21 cellular contexts compared by ENCODE assay signal in the genomic region with DNA sequence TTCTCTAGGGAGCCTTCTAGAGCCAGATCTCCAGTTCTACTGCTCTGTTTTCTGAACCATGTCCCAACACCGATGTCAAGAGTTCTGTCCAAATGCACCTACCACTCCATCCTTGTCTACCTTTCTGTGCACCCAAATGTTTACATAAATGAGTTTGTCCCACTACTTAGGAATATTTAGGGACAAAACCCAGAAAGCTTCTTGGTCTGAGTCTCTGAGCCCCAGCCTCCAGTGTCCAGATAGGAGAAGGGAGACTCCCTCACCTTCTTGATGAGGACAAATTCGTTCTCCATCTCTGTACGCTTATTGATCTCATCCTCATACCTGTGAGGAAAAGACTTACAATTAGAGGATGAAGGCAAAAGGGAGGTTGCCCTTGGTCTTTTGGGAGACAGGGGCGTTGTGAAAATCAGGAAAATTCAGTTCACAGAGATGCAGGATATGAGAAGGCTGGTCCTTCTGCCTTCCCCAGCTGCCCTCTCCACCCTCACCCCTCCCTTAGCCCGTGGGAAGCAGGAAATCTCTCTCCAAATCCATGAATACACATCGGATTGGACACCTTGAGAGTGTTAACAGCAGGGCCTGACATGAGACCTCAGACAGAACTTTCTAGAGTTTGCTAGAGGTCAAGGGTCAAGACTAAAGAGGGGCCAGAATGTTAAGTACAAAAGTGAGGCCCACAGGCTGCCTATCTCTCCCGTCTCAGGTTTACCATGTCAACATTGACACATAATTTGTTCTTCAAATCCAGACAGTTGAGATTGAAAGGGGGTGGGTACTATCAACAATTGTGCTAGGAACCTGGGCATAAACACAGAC. TPM values are rescaled to one million over a fixed set of nuclear protein-coding genes. Genes with fewer than 3 reads are reported as not detected.
DNase-seq lines count a peak whose midpoint lies in the region; ATAC-seq and TF ChIP-seq lines count a peak whose summit lies in the region.
"Had no signal": no experiment of that assay in that cellular context is flagged by ENCODE, and none has a peak within 500 bp of the region (broad histone marks: within the 10 kb centered on the region; RNA-seq: fewer than 3 reads in every experiment).

No MANE protein-coding gene starts in this region.

- no peaks in the 10 kb centered on the region for H4K20me1 ChIP-seq in H9 (ENCODE audit: control insufficient read depth, insufficient read depth, insufficient read length)
- peaks cover 57% of the 10 kb centered on the region for H4K20me1 ChIP-seq in PC-3 (ENCODE audit: low read length)

- H3K36me3 Mint-ChIP-seq in H9 (ENCODE audit: insufficient read depth in 1 of 3, low read depth in 3 of 3) = peaks cover 35 to 53% (median 53%) of the 10 kb centered on the region in 3 experiments
- H3K36me3 Mint-ChIP-seq in activated CD4-positive, alpha-beta T cell treated with anti-CD3 and anti-CD28 coated beads, Interleukin-2, amount 10 ng/mL, durations not matched to agents 7 days and 5 days (ENCODE audit: low read depth) = no peaks in the 10 kb centered on the region
- H3K36me3 Mint-ChIP-seq: naive thymus-derived CD4-positive, alpha-beta T cell had no signal

- no peak overlapping the region for H2AK5ac ChIP-seq in H9 (ENCODE audit: insufficient read length, low read length)

- intact Hi-C loops in PC-3 (cut with micrococcal nuclease) (no loop called here), esophagus muscularis mucosa (cut with DNase I) (loop anchor here (5.0 kb wide), 1 partner anchor 81 kb away; no protein-coding TSS in a partner anchor)

- no peak overlapping the region for H3K9ac ChIP-seq in H9 (ENCODE audit: extremely low read depth, insufficient read length, low read length)
- H3K9ac ChIP-seq in PC-3 (ENCODE audit: low read length) = no peak overlapping the region
- no peak overlapping the region for H3K9ac ChIP-seq in rectal smooth muscle tissue (ENCODE audit: low read length)
- H3K9ac ChIP-seq: parathyroid adenoma had no signal

- H2AFZ ChIP-seq in H9 (ENCODE audit: low read length) = no peak overlapping the region
- no peak overlapping the region for H2AFZ ChIP-seq in PC-3 (ENCODE audit: low read length)
- H2AFZ ChIP-seq: parathyroid adenoma had no signal

- no peak overlapping the region for H2BK5ac ChIP-seq in H9 (ENCODE audit: insufficient read length, low read length)

- H3F3A ChIP-seq in PC-3 (ENCODE audit: low read length, unreplicated experiment) = peaks cover 13% of the 10 kb centered on the region

- no peaks in the 10 kb centered on the region; the same call in 1 of the 2 replicates for H3K79me2 ChIP-seq in H9 (ENCODE audit: insufficient read depth, low read length)
- peaks cover 51% of the 10 kb centered on the region for H3K79me2 ChIP-seq in PC-3 (ENCODE audit: low read length)

- H3K36me3 ChIP-seq in PC-3 (ENCODE audit: low read depth, low read length) = peaks cover 44% of the 10 kb centered on the region
- peaks cover 20 to 50% (median 42%) of the 10 kb centered on the region in 4 donors for H3K36me3 ChIP-seq in esophagus muscularis mucosa
- H3K36me3 ChIP-seq in rectal smooth muscle tissue (ENCODE audit: control insufficient read depth, insufficient read depth, low read length) = peaks cover 8% of the 10 kb centered on the region
- H3K36me3 ChIP-seq: SJSA1 had no signal

- POLR2A ChIA-PET in PC-3 (lab: Charles Lee; ENCODE audit: unreplicated experiment) = no interaction called here
- POLR2A ChIA-PET in activated CD4-positive, alpha-beta T cell treated with anti-CD3 and anti-CD28 coated beads, Interleukin-2, amount 10 ng/mL, durations not matched to agents 7 days and 5 days (lab: Charles Lee) = no interaction called here

- DNase-seq in H9 (no peak), PC-3 (no peak), esophagus muscularis mucosa (ENCODE audit: extremely low spot score) (no peak), occipital lobe (lab: John Stamatoyannopoulos, UW) (no peak)
- no peak for DNase-seq in activated CD4-positive, alpha-beta T cell treated with anti-CD3 and anti-CD28 coated beads, Interleukin-2, amount 10 ng/mL, durations not matched to agents 7 days and 5 days
- DNase-seq: activated CD4-positive, alpha-beta T cell treated with anti-CD3 and anti-CD28 coated beads, Interleukin-2, amount 50 U/mL, for 1 hour; DND-41; Kasumi-1; naive thymus-derived CD4-positive, alpha-beta T cell; NCI-H1092; NCI-H226 had no signal

- H2BK12ac ChIP-seq in H9 (ENCODE audit: insufficient read length, low read depth, low read length) = no peak overlapping the region

- H3K9me3 ChIP-seq in H9 (ENCODE audit: control insufficient read depth, low read depth, low read length) (no peaks in the 10 kb centered on the region), PC-3 (ENCODE audit: low read length) (no peaks in the 10 kb centered on the region), esophagus muscularis mucosa (no peaks in the 10 kb centered on the region)
- H3K9me3 ChIP-seq: SJSA1 had no signal

- CTCF ChIA-PET in PC-3 (lab: Charles Lee) = no interaction called here
- CTCF ChIA-PET in activated CD4-positive, alpha-beta T cell treated with anti-CD3 and anti-CD28 coated beads, Interleukin-2, amount 10 ng/mL, durations not matched to agents 7 days and 5 days (lab: Charles Lee) = interaction anchor here (1.4 kb wide), 1 partner anchor 21 kb away, joined by 3 read pairs; no protein-coding TSS in a partner anchor

- H2BK120ac ChIP-seq in H9 (ENCODE audit: low read depth, low read length, poor library complexity, severe bottlenecking) = no peak overlapping the region

- H3K27ac Mint-ChIP-seq in H9 = peak overlapping the region in 2 of 3 experiments; percentile 9 to 62; a peak in 2 of 7 replicates
- H3K27ac Mint-ChIP-seq in activated CD4-positive, alpha-beta T cell treated with anti-CD3 and anti-CD28 coated beads, Interleukin-2, amount 10 ng/mL, durations not matched to agents 7 days and 5 days = no peak overlapping the region
- H3K27ac Mint-ChIP-seq: activated T-helper 2 cell treated with anti-CD3 and anti-CD28 coated beads, Interferon-gamma antibody, Interleukin-2, Interleukin-4, amounts not matched to agents 10 μg/mL and 5 μg/mL and 100 μg/mL, durations not matched to agents 14 hours and 24 hours and 36 hours; naive thymus-derived CD4-positive, alpha-beta T cell had no signal

- no peak overlapping the region for H3K4me3 Mint-ChIP-seq in H9
- no peak overlapping the region for H3K4me3 Mint-ChIP-seq in activated CD4-positive, alpha-beta T cell treated with anti-CD3 and anti-CD28 coated beads, Interleukin-2, amount 10 ng/mL, durations not matched to agents 7 days and 5 days

- TF ChIP-seq CTCF in H9 (conservative IDR thresholded peaks at IDR 0.05) (no peak), PC-3 (conservative IDR thresholded peaks at IDR 0.05; ENCODE audit: low read depth, low read length) (no peak), esophagus muscularis mucosa (IDR thresholded peaks at IDR 0.05) (no peak)

- no peak overlapping the region for H3K4ac ChIP-seq in H9 (ENCODE audit: low read depth, low read length)

- ATAC-seq in PC-3 = no peak
- ATAC-seq in HG03045 (IDR thresholded peaks at IDR 0.05; ENCODE audit: unreplicated experiment) = no peak
- ATAC-seq: naive thymus-derived CD4-positive, alpha-beta T cell had no signal

- no peak overlapping the region for H4K5ac ChIP-seq in H9 (ENCODE audit: insufficient read length, low read depth, low read length)

- H3K27ac ChIP-seq in H9 (ENCODE audit: insufficient read length, low read depth, low read length) (no peak overlapping the region), PC-3 (ENCODE audit: low read length) (no peak overlapping the region), esophagus muscularis mucosa (replicated peaks in 1 of 4) (peak overlapping the region in 3 of 4 donors; percentile 28 to 93 (median 40)), rectal smooth muscle tissue (ENCODE audit: low read depth, low read length) (no peak overlapping the region)
- H3K27ac ChIP-seq: parathyroid adenoma, SJSA1 had no signal

- no peak overlapping the region for H4K91ac ChIP-seq in H9 (ENCODE audit: insufficient read length, low read depth, low read length)

- no TSS peak for BruUV-seq in PC-3 (replicated peaks; lab: Mats Ljungman, UMichigan)

- H3K4me3 ChIP-seq in PC-3 (ENCODE audit: low read length) = no peak overlapping the region
- H3K4me3 ChIP-seq in esophagus muscularis mucosa = no peak overlapping the region
- H3K4me3 ChIP-seq in rectal smooth muscle tissue (ENCODE audit: low read length) = peak overlapping the region; percentile 40
- H3K4me3 ChIP-seq: SJSA1 had no signal

- H4K8ac ChIP-seq in H9 (replicated peaks; ENCODE audit: insufficient read length, low read depth, low read length) = no peak overlapping the region

- H3K79me1 ChIP-seq in H9 (ENCODE audit: insufficient read depth, low read depth, low read length, poor library complexity, severe bottlenecking) = no peaks in the 10 kb centered on the region

- no peaks in the 10 kb centered on the region; a peak in 1 of 5 replicates for H3K9me3 Mint-ChIP-seq in H9
- H3K9me3 Mint-ChIP-seq in activated CD4-positive, alpha-beta T cell treated with anti-CD3 and anti-CD28 coated beads, Interleukin-2, amount 10 ng/mL, durations not matched to agents 7 days and 5 days = no peaks in the 10 kb centered on the region
- H3K9me3 Mint-ChIP-seq: activated T-helper 2 cell treated with anti-CD3 and anti-CD28 coated beads, Interferon-gamma antibody, Interleukin-2, Interleukin-4, amounts not matched to agents 10 μg/mL and 5 μg/mL and 100 μg/mL, durations not matched to agents 14 hours and 24 hours and 36 hours; naive thymus-derived CD4-positive, alpha-beta T cell had no signal

- H3K27me3 ChIP-seq in H9 (ENCODE audit: insufficient read depth, low read length) (no peaks in the 10 kb centered on the region), PC-3 (ENCODE audit: low read length) (no peaks in the 10 kb centered on the region), esophagus muscularis mucosa (peaks cover 0 to 3% (median 0%) of the 10 kb centered on the region in 4 donors), rectal smooth muscle tissue (ENCODE audit: control insufficient read depth, insufficient read depth, low read length) (no peaks in the 10 kb centered on the region)
- H3K27me3 ChIP-seq: SJSA1 had no signal

- no peak for TF ChIP-seq EP300 in esophagus muscularis mucosa (IDR thresholded peaks at IDR 0.05)

- no peak overlapping the region for H2BK20ac ChIP-seq in H9 (ENCODE audit: low read depth, low read length, poor library complexity, severe bottlenecking)

- H3K4me1 ChIP-seq in H9 (ENCODE audit: insufficient read depth, low read length) (no peaks in the 10 kb centered on the region), PC-3 (ENCODE audit: insufficient read depth, low read length) (peaks cover 50% of the 10 kb centered on the region), esophagus muscularis mucosa (peaks cover 7 to 77% (median 59%) of the 10 kb centered on the region in 4 donors), rectal smooth muscle tissue (ENCODE audit: control insufficient read depth, insufficient read depth, low read length) (no peaks in the 10 kb centered on the region)
- H3K4me1 ChIP-seq: SJSA1 had no signal

- H3K56ac ChIP-seq in H9 (ENCODE audit: insufficient read length, low read depth, low read length) = no peak overlapping the region

- H2BK15ac ChIP-seq in H9 (ENCODE audit: low read depth, low read length) = no peak overlapping the region

- H3K9me2 ChIP-seq in PC-3 (replicated peaks; ENCODE audit: low read length) = no peaks in the 10 kb centered on the region

- H3K14ac ChIP-seq in H9 (ENCODE audit: insufficient read depth, low read length) = no peak overlapping the region

- H3K4me2 ChIP-seq in H9 (ENCODE audit: insufficient read depth, insufficient read length, low read length) (no peak overlapping the region), PC-3 (ENCODE audit: low read length) (peak overlapping the region; percentile 6; the same call in 1 of the 2 replicates)

- no peak overlapping the region for H3K18ac ChIP-seq in H9 (ENCODE audit: insufficient read length, low read depth, low read length)

- no peaks in the 10 kb centered on the region for H3K27me3 Mint-ChIP-seq in H9 (ENCODE audit: low read depth)
- H3K27me3 Mint-ChIP-seq in activated CD4-positive, alpha-beta T cell treated with anti-CD3 and anti-CD28 coated beads, Interleukin-2, amount 10 ng/mL, durations not matched to agents 7 days and 5 days = no peaks in the 10 kb centered on the region

- peaks cover 3% of the 10 kb centered on the region for H3K23me2 ChIP-seq in H9 (ENCODE audit: insufficient read length, low read depth, low read length, poor library complexity, severe bottlenecking)

- peaks cover 10 to 17% of the 10 kb centered on the region in 2 experiments for H3K4me1 Mint-ChIP-seq in H9
- H3K4me1 Mint-ChIP-seq in activated CD4-positive, alpha-beta T cell treated with anti-CD3 and anti-CD28 coated beads, Interleukin-2, amount 10 ng/mL, durations not matched to agents 7 days and 5 days = peaks cover 7% of the 10 kb centered on the region

- no CpG with 5 or more reads among the region's 7 CpGs for WGBS in H9 (ENCODE audit: extremely low coverage, insufficient read length, low lambda C conversion rate)
- 73% methylated on average over 7 of the region's 7 CpGs for whole genome bisulfite sequencing in esophagus muscularis mucosa

- H3T11ph ChIP-seq in H9 (ENCODE audit: low read length) = no peak overlapping the region

- no peak overlapping the region for H3K23ac ChIP-seq in H9 (ENCODE audit: insufficient read length, low read depth, low read length)

- no peak for TF ChIP-seq POLR2A in esophagus muscularis mucosa (IDR thresholded peaks at IDR 0.05; ENCODE audit: low read depth)

RNA-seq across cellular contexts. Expression of a gene that starts 3.8 kb away (rescaled TPM):
- 244 and 247 TPM in 2 replicates for total RNA-seq in H9 (2021)
- total RNA-seq in PC-3 (2014; rRNA removed) = 719 and 1,028 TPM in 2 replicates
- total RNA-seq in esophagus muscularis mucosa = 100 to 1,000 TPM; 136 to 508 (median 387) TPM
- not detected for total RNA-seq in occipital lobe
- under 1 TPM; 0.15 to 0.57 TPM for total RNA-seq in activated CD4-positive, alpha-beta T cell treated with anti-CD3 and anti-CD28 coated beads, Interleukin-2, amount 10 ng/mL, durations not matched to agents 7 days and 5 days
- total RNA-seq: T-helper 1 cell treated with Interleukin-12 subunit alpha and Interleukin-12 subunit beta and Interleukin-4 antibody, amounts not matched to agents 30 ng/mL and 1 ng/mL, for 36 hours had no signal

RNA-seq across cellular contexts. Expression of a gene that starts 47.8 kb away (rescaled TPM):
- total RNA-seq in H9 (2021) (245 and 263 TPM in 2 replicates), PC-3 (2014; rRNA removed) (1,461 and 1,545 TPM in 2 replicates), esophagus muscularis mucosa (10 to 100 TPM; 19.7 to 42.5 (median 23.6) TPM), occipital lobe (1.6 TPM)
- 1 to 10 TPM in 1 of 2 experiments, under 1 TPM in 1; 0.65 to 1.3 TPM for total RNA-seq in activated CD4-positive, alpha-beta T cell treated with anti-CD3 and anti-CD28 coated beads, Interleukin-2, amount 10 ng/mL, durations not matched to agents 7 days and 5 days

RNA-seq across cellular contexts. Expression of a gene that starts 52.3 kb away (rescaled TPM):
- total RNA-seq in H9 (2021) = not detected in 2 replicates
- 0.12 and 0.15 TPM in 2 replicates for total RNA-seq in PC-3 (2014; rRNA removed)
- 1 to 10 TPM in 1 of 4 donors, under 1 TPM in 2, not detected in 1; 0.33 to 2.1 (median 0.75) TPM for total RNA-seq in esophagus muscularis mucosa
- total RNA-seq in occipital lobe = 1.9 TPM
- total RNA-seq in activated CD4-positive, alpha-beta T cell treated with anti-CD3 and anti-CD28 coated beads, Interleukin-2, amount 10 ng/mL, durations not matched to agents 7 days and 5 days = not detected
- total RNA-seq: activated T-helper 2 cell treated with anti-CD3 and anti-CD28 coated beads, Interferon-gamma antibody, Interleukin-2, Interleukin-4, amounts not matched to agents 10 μg/mL and 5 μg/mL and 100 μg/mL, durations not matched to agents 14 hours and 24 hours and 36 hours; fibroblast of lung; HT1080; kidney epithelial cell; lung microvascular endothelial cell; naive thymus-derived CD4-positive, alpha-beta T cell; T-helper 1 cell treated with Interleukin-12 subunit alpha and Interleukin-12 subunit beta and Interleukin-4 antibody, amounts not matched to agents 30 ng/mL and 1 ng/mL, for 36 hours had no signal

Comparison
In these comparisons a context has a peak if more than half of its experiments do, and no peak if none do; other contexts are left out.
1. H3K27ac ChIP-seq: peak in esophagus muscularis mucosa (3 of 4); none in H9 (single experiment), PC-3 (single experiment) and rectal smooth muscle tissue (single experiment).
2. RNA of a gene that starts 3.8 kb away (total RNA-seq): 719 to 1,028 TPM in PC-3, 136 to 508 TPM in esophagus muscularis mucosa and 244 to 247 TPM in H9; 0.15 to 0.57 TPM in activated CD4-positive, alpha-beta T cell treated with anti-CD3 and anti-CD28 coated beads, Interleukin-2, amount 10 ng/mL, durations not matched to agents 7 days and 5 days and not detected in occipital lobe (single experiment); every median in the first group is over 10 times any median in the second.